ENCODE assay signal across 8 cellular contexts in genomic region chr3:88113311-88114162, GRCh38. TPM values are rescaled to one million over a fixed set of nuclear protein-coding genes. Genes with fewer than 3 reads are reported as not detected.
DNase-seq lines count a peak whose midpoint lies in the region; ATAC-seq, FAIRE-seq and TF ChIP-seq lines count a peak whose summit lies in the region.

No MANE protein-coding gene starts in this region.

- dilution Hi-C loops in endothelial cell of umbilical vein (cut with MboI; ENCODE audit: extremely low pct_ligation_motif_present, low sequenced_read_pairs): no loop called here

- no peak for TF ChIP-seq POLR2A in endothelial cell of umbilical vein (IDR thresholded peaks at IDR 0.05; ENCODE audit: low read depth, low read length)

- no peaks in the 10 kb centered on the region for H3K4me1 Mint-ChIP-seq in Calu3 (ENCODE audit: low read depth, unreplicated experiment)
- peaks cover 20% of the 10 kb centered on the region for H3K4me1 Mint-ChIP-seq in activated CD4-positive, alpha-beta T cell treated with anti-CD3 and anti-CD28 coated beads, Interleukin-2, amount 10 ng/mL, durations not matched to agents 7 days and 5 days
- H3K4me1 Mint-ChIP-seq in stimulated activated naive B cell treated with anti-CD40 and anti-IgM and Interleukin-4, amounts not matched to agents 10 μg/mL and 1 μg/mL and 100 μg/mL, for 72 hours: peaks cover 5 to 10% of the 10 kb centered on the region in 2 donors

- H3K27ac Mint-ChIP-seq in Calu3 (ENCODE audit: unreplicated experiment): no peak overlapping the region
- H3K27ac Mint-ChIP-seq in activated CD4-positive, alpha-beta T cell treated with anti-CD3 and anti-CD28 coated beads, Interleukin-2, amount 10 ng/mL, durations not matched to agents 7 days and 5 days: no peak overlapping the region
- no peak overlapping the region for H3K27ac Mint-ChIP-seq in stimulated activated naive B cell treated with anti-CD40 and anti-IgM and Interleukin-4, amounts not matched to agents 10 μg/mL and 1 μg/mL and 100 μg/mL, for 72 hours

- peak; percentile 58 for FAIRE-seq in endothelial cell of umbilical vein (lab: Jason Lieb, UNC)

- H2AFZ ChIP-seq in endothelial cell of umbilical vein (ENCODE audit: low read depth, low read length): no peak overlapping the region

- H3K9me3 Mint-ChIP-seq in Calu3 (ENCODE audit: low read depth, unreplicated experiment): no peaks in the 10 kb centered on the region
- H3K9me3 Mint-ChIP-seq in activated CD4-positive, alpha-beta T cell treated with anti-CD3 and anti-CD28 coated beads, Interleukin-2, amount 10 ng/mL, durations not matched to agents 7 days and 5 days: no peaks in the 10 kb centered on the region
- no peaks in the 10 kb centered on the region for H3K9me3 Mint-ChIP-seq in stimulated activated naive B cell treated with anti-CD40 and anti-IgM and Interleukin-4, amounts not matched to agents 10 μg/mL and 1 μg/mL and 100 μg/mL, for 72 hours

- TF ChIP-seq CTCF in Calu3 (IDR thresholded peaks at IDR 0.05; ENCODE audit: unreplicated experiment) (peak; percentile 63), endothelial cell of umbilical vein (IDR thresholded peaks at IDR 0.05; ENCODE audit: extremely low read depth in 1 of 2, insufficient read depth in 1 of 2, low read depth in 1 of 2, low read length in 2 of 2) (peak; percentile 59 to 62)

- no peaks in the 10 kb centered on the region for H3K9me1 ChIP-seq in endothelial cell of umbilical vein (replicated peaks; ENCODE audit: control insufficient read depth, extremely low read depth, insufficient read depth, low read length)

- no peaks in the 10 kb centered on the region for H3K4me1 ChIP-seq in endothelial cell of umbilical vein (ENCODE audit: control insufficient read depth, extremely low read depth, insufficient read depth, low read length)

- peak; percentile 94 for ATAC-seq in GM19351 (IDR thresholded peaks at IDR 0.05; ENCODE audit: unreplicated experiment)
- ATAC-seq in HG03354 (IDR thresholded peaks at IDR 0.05; ENCODE audit: poor library complexity, severe bottlenecking, unreplicated experiment): peak; percentile 93
- peak; percentile 87 to 91 for ATAC-seq in stimulated activated naive B cell treated with anti-CD40 and anti-IgM and Interleukin-4, amounts not matched to agents 10 μg/mL and 1 μg/mL and 100 μg/mL, for 72 hours (replicated peaks)

- peaks cover 22% of the 10 kb centered on the region for H3K79me2 ChIP-seq in endothelial cell of umbilical vein (ENCODE audit: control insufficient read depth, insufficient read depth, low read length)

- peaks cover 0 to 2% of the 10 kb centered on the region in 2 experiments for H3K36me3 ChIP-seq in endothelial cell of umbilical vein (ENCODE audit: control insufficient read depth in 2 of 2, extremely low read depth in 1 of 2, insufficient read depth in 2 of 2, low read length in 2 of 2)

- no peaks in the 10 kb centered on the region for H3K36me3 Mint-ChIP-seq in Calu3 (ENCODE audit: insufficient read depth, unreplicated experiment)
- H3K36me3 Mint-ChIP-seq in activated CD4-positive, alpha-beta T cell treated with anti-CD3 and anti-CD28 coated beads, Interleukin-2, amount 10 ng/mL, durations not matched to agents 7 days and 5 days (ENCODE audit: low read depth): peaks cover 30% of the 10 kb centered on the region
- peaks cover 5 to 26% of the 10 kb centered on the region in 2 donors for H3K36me3 Mint-ChIP-seq in stimulated activated naive B cell treated with anti-CD40 and anti-IgM and Interleukin-4, amounts not matched to agents 10 μg/mL and 1 μg/mL and 100 μg/mL, for 72 hours

- no peak overlapping the region for H3K4me3 ChIP-seq in endothelial cell of umbilical vein (replicated peaks in 1 of 3; ENCODE audit: insufficient read depth in 1 of 3, low read depth in 1 of 3, low read length in 3 of 3)

- H3K9ac ChIP-seq in endothelial cell of umbilical vein (replicated peaks; ENCODE audit: extremely low read depth, insufficient read depth, low read length): no peak overlapping the region

- no peaks in the 10 kb centered on the region for H4K20me1 ChIP-seq in endothelial cell of umbilical vein (replicated peaks; ENCODE audit: control insufficient read depth, extremely low read depth, insufficient read depth, low read length)

- peak overlapping the region; percentile 3 for H3K27ac ChIP-seq in endothelial cell of umbilical vein (ENCODE audit: insufficient read depth, low read depth, low read length)

- no peaks in the 10 kb centered on the region for H3K9me3 ChIP-seq in endothelial cell of umbilical vein (replicated peaks; ENCODE audit: control insufficient read depth, insufficient read depth, low read length)

- POLR2A ChIA-PET in activated CD4-positive, alpha-beta T cell treated with anti-CD3 and anti-CD28 coated beads, Interleukin-2, amount 10 ng/mL, durations not matched to agents 7 days and 5 days (lab: Charles Lee): no interaction called here
- POLR2A ChIA-PET in endothelial cell of umbilical vein (lab: Charles Lee): no interaction called here

- H3K4me3 Mint-ChIP-seq in Calu3 (ENCODE audit: low read depth, unreplicated experiment): no peak overlapping the region
- H3K4me3 Mint-ChIP-seq in activated CD4-positive, alpha-beta T cell treated with anti-CD3 and anti-CD28 coated beads, Interleukin-2, amount 10 ng/mL, durations not matched to agents 7 days and 5 days: no peak overlapping the region
- H3K4me3 Mint-ChIP-seq in stimulated activated naive B cell treated with anti-CD40 and anti-IgM and Interleukin-4, amounts not matched to agents 10 μg/mL and 1 μg/mL and 100 μg/mL, for 72 hours: no peak overlapping the region

- CTCF ChIA-PET in Calu3 (lab: Charles Lee): interaction anchor here (0.6 to 1.3 kb wide), 5 partner anchors 10 to 344 kb away, joined by 3 to 12 read pairs (median 3); no protein-coding TSS in a partner anchor
- CTCF ChIA-PET in activated CD4-positive, alpha-beta T cell treated with anti-CD3 and anti-CD28 coated beads, Interleukin-2, amount 10 ng/mL, durations not matched to agents 7 days and 5 days (lab: Charles Lee): interaction anchor here (0.7 to 1.6 kb wide), 10 partner anchors 10 to 321 kb away, joined by 3 to 9 read pairs (median 4); partner anchors contain the start of genes HTR1F and ZNF654
- CTCF ChIA-PET in endothelial cell of umbilical vein (lab: Charles Lee): interaction anchor here (0.6 to 6.2 kb wide), 45 partner anchors 10 to 1340 kb away, joined by 3 to 112 read pairs (median 5); partner anchors contain the start of genes C3orf38 and CGGBP1

- DNase-seq in Calu3: peak; percentile 69
- peak; percentile 41 to 64 for DNase-seq in NCI-H526 (lab: John Stamatoyannopoulos, UW)
- peak; percentile 76 for DNase-seq in activated CD4-positive, alpha-beta T cell treated with anti-CD3 and anti-CD28 coated beads, Interleukin-2, amount 10 ng/mL, durations not matched to agents 7 days and 5 days
- peak; percentile 84 for DNase-seq in endothelial cell of umbilical vein (ENCODE audit: low read depth, low spot score)
- peak; percentile 69 for DNase-seq in mucosa of gallbladder (ENCODE audit: low spot score)
- DNase-seq in stimulated activated naive B cell treated with anti-CD40 and anti-IgM and Interleukin-4, amounts not matched to agents 10 μg/mL and 1 μg/mL and 100 μg/mL, for 72 hours: peak; percentile 24

- H3K27me3 ChIP-seq in endothelial cell of umbilical vein (ENCODE audit: control insufficient read depth in 2 of 2, insufficient read depth in 2 of 2, low read length in 2 of 2): no peaks in the 10 kb centered on the region

- H3K4me2 ChIP-seq in endothelial cell of umbilical vein (ENCODE audit: insufficient read depth, low read length): no peak overlapping the region

- intact Hi-C loops in Calu3 (cut with micrococcal nuclease; ENCODE audit: unreplicated experiment): loop anchor here (1.0 to 2.0 kb wide), 2 partner anchors 54 to 109 kb away; partner anchors contain the start of genes CGGBP1 and ZNF654
- intact Hi-C loops in endothelial cell of umbilical vein (cut with micrococcal nuclease): loop anchor here (1.0 to 5.0 kb wide), 5 partner anchors 54 to 609 kb away; partner anchors contain the start of genes CGGBP1 and ZNF654

- no peaks in the 10 kb centered on the region for H3K27me3 Mint-ChIP-seq in Calu3 (ENCODE audit: unreplicated experiment)
- H3K27me3 Mint-ChIP-seq in activated CD4-positive, alpha-beta T cell treated with anti-CD3 and anti-CD28 coated beads, Interleukin-2, amount 10 ng/mL, durations not matched to agents 7 days and 5 days: no peaks in the 10 kb centered on the region
- no peaks in the 10 kb centered on the region for H3K27me3 Mint-ChIP-seq in stimulated activated naive B cell treated with anti-CD40 and anti-IgM and Interleukin-4, amounts not matched to agents 10 μg/mL and 1 μg/mL and 100 μg/mL, for 72 hours

- BruUV-seq in Calu3 (replicated peaks; lab: Mats Ljungman, UMichigan): no TSS peak
- BruUV-seq in endothelial cell of umbilical vein (replicated peaks; lab: Mats Ljungman, UMichigan): no TSS peak

RNA-seq across cellular contexts. Expression of gene C3orf38, which starts 36.2 kb away (rescaled TPM):
- total RNA-seq in Calu3 (2022) (21.6 and 23.7 TPM in 2 replicates), endothelial cell of umbilical vein (17.3 and 17.9 TPM in 2 replicates), mucosa of gallbladder (17.6 TPM)
- total RNA-seq in activated CD4-positive, alpha-beta T cell treated with anti-CD3 and anti-CD28 coated beads, Interleukin-2, amount 10 ng/mL, durations not matched to agents 7 days and 5 days: 10 to 100 TPM; 30.5 to 40.1 TPM
- 4.2 and 5.2 TPM in 2 replicates for polyA plus RNA-seq in endothelial cell of umbilical vein
- 6.9 and 7.1 TPM in 2 replicates for polyA plus RNA-seq in endothelial cell of umbilical vein (2011; cell fraction: cytosol; rRNA removed)
- 4.4 and 5.8 TPM in 2 replicates for polyA plus RNA-seq in endothelial cell of umbilical vein (2011; cell fraction: nucleus; rRNA removed)
- 7.1 and 11.8 TPM in 2 replicates for polyA plus RNA-seq in endothelial cell of umbilical vein (2012)
- polyA minus RNA-seq in endothelial cell of umbilical vein: 10.2 and 10.4 TPM in 2 replicates
- 9.0 TPM for polyA minus RNA-seq in endothelial cell of umbilical vein (2011; cell fraction: cytosol; rRNA and poly(A)+ RNA removed)
- polyA minus RNA-seq in endothelial cell of umbilical vein (2011; cell fraction: nucleus; rRNA and poly(A)+ RNA removed): 10.0 and 11.5 TPM in 2 replicates

RNA-seq across cellular contexts. Expression of gene ZNF654, which starts 54.5 kb away (rescaled TPM):
- 12.9 and 14.1 TPM in 2 replicates for total RNA-seq in Calu3 (2022)
- 10 to 100 TPM; 25.3 to 25.4 TPM for total RNA-seq in activated CD4-positive, alpha-beta T cell treated with anti-CD3 and anti-CD28 coated beads, Interleukin-2, amount 10 ng/mL, durations not matched to agents 7 days and 5 days
- 14.6 and 14.8 TPM in 2 replicates for total RNA-seq in endothelial cell of umbilical vein
- polyA plus RNA-seq in endothelial cell of umbilical vein: 1.5 and 2.9 TPM in 2 replicates
- 2.1 and 2.8 TPM in 2 replicates for polyA plus RNA-seq in endothelial cell of umbilical vein (2011; cell fraction: cytosol; rRNA removed)
- 7.3 and 8.6 TPM in 2 replicates for polyA plus RNA-seq in endothelial cell of umbilical vein (2011; cell fraction: nucleus; rRNA removed)
- 5.0 and 7.6 TPM in 2 replicates for polyA plus RNA-seq in endothelial cell of umbilical vein (2012)
- 6.3 and 9.5 TPM in 2 replicates for polyA minus RNA-seq in endothelial cell of umbilical vein
- 2.2 TPM for polyA minus RNA-seq in endothelial cell of umbilical vein (2011; cell fraction: cytosol; rRNA and poly(A)+ RNA removed)
- polyA minus RNA-seq in endothelial cell of umbilical vein (2011; cell fraction: nucleus; rRNA and poly(A)+ RNA removed): 19.5 and 23.2 TPM in 2 replicates
- total RNA-seq in mucosa of gallbladder: 21.6 TPM

RNA-seq across cellular contexts. Expression of gene CGGBP1, which starts 54.7 kb away (rescaled TPM):
- total RNA-seq in Calu3 (2022): 70.0 and 76.9 TPM in 2 replicates
- total RNA-seq in activated CD4-positive, alpha-beta T cell treated with anti-CD3 and anti-CD28 coated beads, Interleukin-2, amount 10 ng/mL, durations not matched to agents 7 days and 5 days: 100 to 1,000 TPM; 108 to 128 TPM
- 69.4 and 69.7 TPM in 2 replicates for total RNA-seq in endothelial cell of umbilical vein
- polyA plus RNA-seq in endothelial cell of umbilical vein: 26.0 and 33.1 TPM in 2 replicates
- polyA plus RNA-seq in endothelial cell of umbilical vein (2011; cell fraction: cytosol; rRNA removed): 45.1 and 55.9 TPM in 2 replicates
- 150 and 175 TPM in 2 replicates for polyA plus RNA-seq in endothelial cell of umbilical vein (2011; cell fraction: nucleus; rRNA removed)
- polyA plus RNA-seq in endothelial cell of umbilical vein (2012): 36.2 and 43.2 TPM in 2 replicates
- 77.6 and 83.4 TPM in 2 replicates for polyA minus RNA-seq in endothelial cell of umbilical vein
- polyA minus RNA-seq in endothelial cell of umbilical vein (2011; cell fraction: cytosol; rRNA and poly(A)+ RNA removed): 34.2 TPM
- polyA minus RNA-seq in endothelial cell of umbilical vein (2011; cell fraction: nucleus; rRNA and poly(A)+ RNA removed): 49.4 and 73.7 TPM in 2 replicates
- 68.9 TPM for total RNA-seq in mucosa of gallbladder

Comparison
In these comparisons a context has a peak if more than half of its experiments do, and no peak if none do; other contexts are left out.
1. DNase-seq: peak in every context shown above with its lines; median percentile 84 in endothelial cell of umbilical vein; 76 in activated CD4-positive, alpha-beta T cell treated with anti-CD3 and anti-CD28 coated beads, Interleukin-2, amount 10 ng/mL, durations not matched to agents 7 days and 5 days; 69 in Calu3; 69 in mucosa of gallbladder; 52 in NCI-H526; 24 in stimulated activated naive B cell treated with anti-CD40 and anti-IgM and Interleukin-4, amounts not matched to agents 10 μg/mL and 1 μg/mL and 100 μg/mL, for 72 hours.